ENCODE assay signal across 8 cellular contexts in the genomic region with DNA sequence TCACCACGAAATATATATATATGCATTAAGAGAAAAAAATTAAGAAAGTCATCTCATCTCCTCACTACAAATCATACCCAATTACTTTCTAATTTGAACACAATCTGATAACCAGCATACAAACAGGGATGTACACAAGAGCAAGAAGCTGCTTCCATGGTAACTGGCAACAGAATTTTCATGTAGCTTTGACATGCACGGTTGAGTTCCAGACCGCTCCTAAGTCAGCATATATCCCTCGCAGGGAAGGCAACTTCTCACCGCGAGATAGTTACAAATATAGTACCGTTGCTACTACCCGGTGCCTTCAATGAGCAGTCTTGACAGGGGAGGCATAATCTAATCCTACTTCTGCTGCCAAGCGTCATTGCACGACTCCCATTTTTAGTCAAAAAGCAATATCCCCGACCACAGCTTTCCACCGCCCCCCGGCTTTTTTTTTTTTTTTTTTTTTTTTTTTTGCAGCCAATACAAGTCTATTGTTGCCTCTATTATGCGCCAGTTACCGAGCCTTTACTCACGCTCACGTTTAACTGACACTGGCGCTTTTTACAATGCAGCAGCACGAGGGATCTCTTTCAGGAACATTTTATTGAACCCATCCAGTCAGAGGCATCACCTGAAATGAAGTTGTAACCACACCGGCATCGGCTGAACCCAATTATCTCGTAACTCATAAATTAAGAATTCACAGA. TPM values are rescaled to one million over a fixed set of nuclear protein-coding genes. Genes with fewer than 3 reads are reported as not detected.
DNase-seq lines count a peak whose midpoint lies in the region; ATAC-seq and TF ChIP-seq lines count a peak whose summit lies in the region.

No MANE protein-coding gene starts in this region.

- no peaks in the 10 kb centered on the region for H3K9me3 Mint-ChIP-seq in effector memory CD8-positive, alpha-beta T cell
- no peaks in the 10 kb centered on the region for H3K9me3 Mint-ChIP-seq in progenitor cell of endocrine pancreas (ENCODE audit: low read depth)

- ATAC-seq in HG02870 (IDR thresholded peaks at IDR 0.05; ENCODE audit: unreplicated experiment) (peak; percentile 30), HG03175 (IDR thresholded peaks at IDR 0.05; ENCODE audit: unreplicated experiment) (no peak)
- no peak for ATAC-seq in effector memory CD8-positive, alpha-beta T cell (replicated peaks)

- DNase-seq in DMS153 (lab: John Stamatoyannopoulos, UW) (peak; percentile 55), astrocyte of the cerebellum (ENCODE audit: low read depth) (no peak), midbrain (lab: John Stamatoyannopoulos, UW) (peak; percentile 64), progenitor cell of endocrine pancreas (ENCODE audit: low spot score, unreplicated experiment) (no peak), iPS-NIHi7 (ENCODE audit: extremely low spot score) (no peak)
- no peak for DNase-seq in effector memory CD8-positive, alpha-beta T cell

- H3K4me1 Mint-ChIP-seq in effector memory CD8-positive, alpha-beta T cell (ENCODE audit: low read depth in 2 of 2), result peaks cover 10 to 13% of the 10 kb centered on the region in 2 donors
- H3K4me1 Mint-ChIP-seq in progenitor cell of endocrine pancreas (ENCODE audit: low read depth), result peaks cover 26% of the 10 kb centered on the region

- no peak for TF ChIP-seq CTCF in astrocyte of the cerebellum (IDR thresholded peaks at IDR 0.05; ENCODE audit: low read depth, low read length, missing control alignments)
- TF ChIP-seq CTCF in progenitor cell of endocrine pancreas (IDR thresholded peaks at IDR 0.05; ENCODE audit: unreplicated experiment), result no peak

- H3K4me3 ChIP-seq in astrocyte of the cerebellum (ENCODE audit: low read depth, low read length), result peak overlapping the region; percentile 92

- no peak overlapping the region for H3K27ac Mint-ChIP-seq in effector memory CD8-positive, alpha-beta T cell
- no peak overlapping the region for H3K27ac Mint-ChIP-seq in progenitor cell of endocrine pancreas

- peaks cover 4% of the 10 kb centered on the region for H3K36me3 Mint-ChIP-seq in effector memory CD8-positive, alpha-beta T cell (ENCODE audit: insufficient read depth)
- peaks cover 2% of the 10 kb centered on the region for H3K36me3 Mint-ChIP-seq in progenitor cell of endocrine pancreas (ENCODE audit: insufficient read depth)

- H3K4me3 Mint-ChIP-seq in effector memory CD8-positive, alpha-beta T cell, result no peak overlapping the region
- no peak overlapping the region for H3K4me3 Mint-ChIP-seq in progenitor cell of endocrine pancreas (ENCODE audit: low read depth)

- peaks cover 15 to 18% of the 10 kb centered on the region in 2 donors for H3K27me3 Mint-ChIP-seq in effector memory CD8-positive, alpha-beta T cell
- H3K27me3 Mint-ChIP-seq in progenitor cell of endocrine pancreas, result peaks cover under 1% of the 10 kb centered on the region

- in situ Hi-C loops in astrocyte of the cerebellum (cut with HindIII; ENCODE audit: low sequenced_read_pairs), result no loop called here

RNA-seq across cellular contexts. Expression of gene CADM1, which starts 2.2 kb away (rescaled TPM):
- 147 and 154 TPM in 2 replicates for total RNA-seq in progenitor cell of endocrine pancreas

Comparison
In these comparisons a context has a peak if more than half of its experiments do, and no peak if none do; other contexts are left out.
1. DNase-seq: peak in DMS153 (single experiment) and midbrain (single experiment); none in astrocyte of the cerebellum (single experiment), effector memory CD8-positive, alpha-beta T cell (0 of 3), progenitor cell of endocrine pancreas (single experiment) and iPS-NIHi7 (single experiment).